Comparison of ENCODE assay signal across 27 cellular contexts in genomic region chrX:69324851-69325250, GRCh38.
"Had no signal": no experiment of that assay in that cellular context is flagged by ENCODE, and none has a peak within 500 bp of the region (broad histone marks: within the 10 kb centered on the region; RNA-seq: fewer than 3 reads in every experiment).

No MANE protein-coding gene starts in this region.

- H3K4me1 Mint-ChIP-seq: activated naive CD4-positive, alpha-beta T cell treated with anti-CD3 and anti-CD28 coated beads, Interleukin-2, amount 50 U/mL, for 24 hours; activated naive CD8-positive, alpha-beta T cell treated with anti-CD3 and anti-CD28 coated beads, Interleukin-2, amount 50 U/mL, for 24 hours; stimulated activated naive B cell treated with anti-CD40 and anti-IgM and Interleukin-4, amounts not matched to agents 10 μg/mL and 1 μg/mL and 100 μg/mL, for 72 hours had no signal

- H3K4me1 ChIP-seq: esophagus muscularis mucosa, psoas muscle, right atrium auricular region, stomach, thyroid gland had no signal

- H3K36me3 Mint-ChIP-seq: activated naive CD4-positive, alpha-beta T cell treated with anti-CD3 and anti-CD28 coated beads, Interleukin-2, amount 50 U/mL, for 24 hours; naive B cell; stimulated activated naive B cell treated with anti-CD40 and anti-IgM and Interleukin-4, amounts not matched to agents 10 μg/mL and 1 μg/mL and 100 μg/mL, for 72 hours; WTC11 had no signal

- H3K27me3 Mint-ChIP-seq: activated CD8-positive, alpha-beta T cell treated with anti-CD3 and anti-CD28 coated beads for 36 hours; activated naive CD4-positive, alpha-beta T cell treated with anti-CD3 and anti-CD28 coated beads, Interleukin-2, amount 50 U/mL, for 24 hours; activated naive CD8-positive, alpha-beta T cell treated with anti-CD3 and anti-CD28 coated beads, Interleukin-2, amount 50 U/mL, for 24 hours had no signal

- DNase-seq: activated CD4-positive, alpha-beta T cell treated with anti-CD3 and anti-CD28 coated beads for 1 hour; activated CD4-positive, alpha-beta T cell treated with anti-CD3 and anti-CD28 coated beads, Interleukin-2, amount 50 U/mL, for 1 hour; activated CD8-positive, alpha-beta T cell treated with anti-CD3 and anti-CD28 coated beads for 36 hours; activated naive CD8-positive, alpha-beta T cell treated with anti-CD3 and anti-CD28 coated beads, Interleukin-2, amount 50 U/mL, for 24 hours; activated T-cell treated with anti-CD3 and anti-CD28 coated beads, Interleukin-2, amount 50 U/mL, for 48 hours; amygdala; dermis blood vessel endothelial cell; effector CD4-positive, alpha-beta T cell; foreskin melanocyte; islet precursor cell; left ventricle myocardium superior; naive B cell; nephron progenitor cell; ovary; psoas muscle; stimulated activated CD4-positive, alpha-beta T cell treated with anti-CD3 and anti-CD28 coated beads, Interleukin-15, amount 100 ng/mL, for 24 hours; stimulated activated CD4-positive, alpha-beta T cell treated with anti-CD3 and anti-CD28 coated beads, Interleukin-2, amount 100 ng/mL, for 24 hours; stimulated activated naive B cell treated with anti-CD40 and anti-IgM and Interleukin-4, amounts not matched to agents 10 μg/mL and 1 μg/mL and 100 μg/mL, for 72 hours; stomach; T-helper 2 cell; thyroid gland had no signal

- ATAC-seq: activated CD8-positive, alpha-beta T cell treated with anti-CD3 and anti-CD28 coated beads for 36 hours; activated naive CD8-positive, alpha-beta T cell treated with anti-CD3 and anti-CD28 coated beads, Interleukin-2, amount 50 U/mL, for 24 hours; left ventricle myocardium superior; psoas muscle; stimulated activated naive B cell treated with anti-CD40 and anti-IgM and Interleukin-4, amounts not matched to agents 10 μg/mL and 1 μg/mL and 100 μg/mL, for 72 hours; WTC11 had no signal

- H3K27ac ChIP-seq: esophagus muscularis mucosa, neutrophil, ovary, psoas muscle, right atrium auricular region, stomach, thyroid gland had no signal

- H3K4me3 Mint-ChIP-seq: activated CD8-positive, alpha-beta T cell treated with anti-CD3 and anti-CD28 coated beads for 36 hours; activated naive CD4-positive, alpha-beta T cell treated with anti-CD3 and anti-CD28 coated beads, Interleukin-2, amount 50 U/mL, for 24 hours; activated naive CD8-positive, alpha-beta T cell treated with anti-CD3 and anti-CD28 coated beads, Interleukin-2, amount 50 U/mL, for 24 hours; naive B cell; nephron progenitor cell; stimulated activated naive B cell treated with anti-CD40 and anti-IgM and Interleukin-4, amounts not matched to agents 10 μg/mL and 1 μg/mL and 100 μg/mL, for 72 hours; WTC11 had no signal

- H3K27ac Mint-ChIP-seq: activated CD8-positive, alpha-beta T cell treated with anti-CD3 and anti-CD28 coated beads for 36 hours; activated naive CD4-positive, alpha-beta T cell treated with anti-CD3 and anti-CD28 coated beads, Interleukin-2, amount 50 U/mL, for 24 hours; activated naive CD8-positive, alpha-beta T cell treated with anti-CD3 and anti-CD28 coated beads, Interleukin-2, amount 50 U/mL, for 24 hours; activated T-helper 2 cell treated with anti-CD3 and anti-CD28 coated beads, Interferon-gamma antibody, Interleukin-2, Interleukin-4, amounts not matched to agents 10 μg/mL and 5 μg/mL and 100 μg/mL, durations not matched to agents 14 hours and 24 hours and 36 hours; nephron progenitor cell; stimulated activated naive B cell treated with anti-CD40 and anti-IgM and Interleukin-4, amounts not matched to agents 10 μg/mL and 1 μg/mL and 100 μg/mL, for 72 hours; WTC11 had no signal

- H3K9me3 ChIP-seq: esophagus muscularis mucosa, neutrophil, ovary, psoas muscle, right atrium auricular region, thyroid gland had no signal

- H3K27me3 ChIP-seq: neutrophil, ovary, right atrium auricular region, thyroid gland had no signal

- H3K9me3 Mint-ChIP-seq: activated CD8-positive, alpha-beta T cell treated with anti-CD3 and anti-CD28 coated beads for 36 hours; activated naive CD4-positive, alpha-beta T cell treated with anti-CD3 and anti-CD28 coated beads, Interleukin-2, amount 50 U/mL, for 24 hours; activated naive CD8-positive, alpha-beta T cell treated with anti-CD3 and anti-CD28 coated beads, Interleukin-2, amount 50 U/mL, for 24 hours; activated T-helper 2 cell treated with anti-CD3 and anti-CD28 coated beads, Interferon-gamma antibody, Interleukin-2, Interleukin-4, amounts not matched to agents 10 μg/mL and 5 μg/mL and 100 μg/mL, durations not matched to agents 14 hours and 24 hours and 36 hours; WTC11 had no signal

- H3K4me3 ChIP-seq: esophagus muscularis mucosa, ovary, psoas muscle, right atrium auricular region, stomach, thyroid gland had no signal

- H3K36me3 ChIP-seq: esophagus muscularis mucosa, neutrophil, ovary, right atrium auricular region, stomach, thyroid gland had no signal
